In genomic region chr19:52296773-52297600, GRCh38 we compare ENCODE assay signal across 8 cellular contexts. TPM values are rescaled to one million over a fixed set of nuclear protein-coding genes. Genes with fewer than 3 reads are reported as not detected.
DNase-seq lines count a peak whose midpoint lies in the region; ATAC-seq and TF ChIP-seq lines count a peak whose summit lies in the region.

ZNF480 (plus strand) TSS chr19:52297169; CDS start chr19:52300413, 3,244 bp downstream.

- peak; percentile 19 for TF ChIP-seq CTCF in AG04449 (IDR thresholded peaks at IDR 0.05; ENCODE audit: insufficient read depth, low read length, missing control alignments)

- POLR2A ChIA-PET in AG04449 (lab: Yijun Ruan, JAX) = no interaction called here

- DNase-seq in AG04449 (ENCODE audit: low read depth, low spot score) = peak; percentile 14
- peak; percentile 89 for DNase-seq in OCI-M1 (lab: John Stamatoyannopoulos, UW)
- DNase-seq in activated T-cell treated with anti-CD3 and anti-CD28 coated beads, Interleukin-2, amount 50 U/mL, for 1 hour = peak; percentile 84
- DNase-seq in erythroblast (lab: John Stamatoyannopoulos, UW) = peak; percentile 84 to 87
- DNase-seq in mucosa of gallbladder (ENCODE audit: low spot score) = peak; percentile 83
- peak; percentile 54 to 59 for DNase-seq in stimulated activated CD8-positive, alpha-beta memory T cell treated with anti-CD3 and anti-CD28 coated beads, Interleukin-2, amount 100 ng/mL, for 48 hours (ENCODE audit: low read depth in 2 of 2)

- peak; percentile 64 for TF ChIP-seq POLR2A in erythroblast (IDR thresholded peaks at IDR 0.05; ENCODE audit: low read length)

- peak within 1 kb of the TSS; percentile 94 to 100 (median 98) for H3K4me3 Mint-ChIP-seq in IgD-negative memory B cell

- CTCF ChIA-PET in AG04449 (lab: Yijun Ruan, JAX) = no interaction called here

- peak within 1 kb of the TSS; percentile 99 for H3K27ac Mint-ChIP-seq in IgD-negative memory B cell

- no peaks in the 10 kb centered on the region for H3K27me3 Mint-ChIP-seq in IgD-negative memory B cell

- peak; percentile 52 for ATAC-seq in GM19025 (IDR thresholded peaks at IDR 0.05; ENCODE audit: low read depth, unreplicated experiment)

- H3K9me3 Mint-ChIP-seq in IgD-negative memory B cell = peaks cover 3 to 28% (median 27%) of the 10 kb centered on the region in 3 donors

- peaks cover 19% of the 10 kb centered on the region for H3K36me3 Mint-ChIP-seq in IgD-negative memory B cell

- peaks cover 11 to 15% (median 14%) of the 10 kb centered on the region in 3 donors for H3K4me1 Mint-ChIP-seq in IgD-negative memory B cell

- peak within 1 kb of the TSS; percentile 94 for H3K4me3 ChIP-seq in AG04449 (ENCODE audit: low read depth, low read length)

RNA-seq across cellular contexts. Expression of gene ZNF480, which starts in this region (rescaled TPM):
- 24.7 TPM for polyA plus RNA-seq in IgD-negative memory B cell
- total RNA-seq in mucosa of gallbladder = 15.5 TPM

Comparison
In these comparisons a context has a peak if more than half of its experiments do, and no peak if none do; other contexts are left out.
1. Peak in every context shown above with its lines: DNase-seq, ATAC-seq and H3K4me3 ChIP-seq.
2. DNase-seq: peak in every context shown above with its lines; median percentile 89 in OCI-M1; 86 in erythroblast; 84 in activated T-cell treated with anti-CD3 and anti-CD28 coated beads, Interleukin-2, amount 50 U/mL, for 1 hour; 83 in mucosa of gallbladder; 56 in stimulated activated CD8-positive, alpha-beta memory T cell treated with anti-CD3 and anti-CD28 coated beads, Interleukin-2, amount 100 ng/mL, for 48 hours; 14 in AG04449.